In genomic region chr15:57070674-57071073, GRCh38 we compare ENCODE assay signal across 11 cellular contexts.
"Had no signal": no experiment of that assay in that cellular context is flagged by ENCODE, and none has a peak within 500 bp of the region (broad histone marks: within the 10 kb centered on the region; RNA-seq: fewer than 3 reads in every experiment).

No MANE protein-coding gene starts in this region.

- H3K27ac Mint-ChIP-seq: HFFc6, IgD-negative memory B cell had no signal

- H3K36me3 ChIP-seq: HAP-1 had no signal

- ATAC-seq: HCT116, HepG2 had no signal

- H3K4me3 ChIP-seq: HAP-1 had no signal

- H3K4me2 ChIP-seq: KMS-11 had no signal

- H3K4me3 Mint-ChIP-seq: HFFc6, IgD-negative memory B cell had no signal

- H3K9me3 Mint-ChIP-seq: HFFc6, IgD-negative memory B cell had no signal

- DNase-seq: GOT3, H7, HFFc6, Karpas-422, KBM-7 had no signal

- H3K27me3 Mint-ChIP-seq: IgD-negative memory B cell had no signal

- H3K27ac ChIP-seq: HL-60, KMS-11 had no signal
